6 cellular contexts compared by ENCODE assay signal in genomic region chr19:2266183-2266993, GRCh38. TPM values are rescaled to one million over a fixed set of nuclear protein-coding genes. Genes with fewer than 3 reads are reported as not detected.
DNase-seq lines count a peak whose midpoint lies in the region; ATAC-seq lines count a peak whose summit lies in the region.

No MANE protein-coding gene starts in this region.

- peak; percentile 76 to 84 for DNase-seq in AML-193 (lab: John Stamatoyannopoulos, UW)
- peak; percentile 40 for DNase-seq in HPDE6-E6E7 (ENCODE audit: extremely low spot score)
- peak in 54 of 58 donors; percentile 17 to 81 (median 55) for DNase-seq in anterior cingulate cortex (lab: John Stamatoyannopoulos, UW)
- DNase-seq in myocyte (ENCODE audit: low read depth), result peak; percentile 66

- ATAC-seq in GM19035 (IDR thresholded peaks at IDR 0.05; ENCODE audit: unreplicated experiment), result no peak
- ATAC-seq in HG03439 (IDR thresholded peaks at IDR 0.05; ENCODE audit: unreplicated experiment), result no peak

RNA-seq across cellular contexts. Expression of gene JSRP1, which starts 10.2 kb away (rescaled TPM):
- total RNA-seq in myocyte, result 303 and 333 TPM in 2 replicates
- 42.4 TPM for polyA plus RNA-seq in myocyte (2012)

RNA-seq across cellular contexts. Expression of gene PEAK3, which starts 15.6 kb away (rescaled TPM):
- 0.16 and 0.36 TPM in 2 replicates for total RNA-seq in myocyte
- polyA plus RNA-seq in myocyte (2012), result 0.21 TPM

RNA-seq across cellular contexts. Expression of gene AMH, which starts 17.3 kb away (rescaled TPM):
- 5.1 and 7.3 TPM in 2 replicates for total RNA-seq in myocyte
- polyA plus RNA-seq in myocyte (2012), result 6.6 TPM

RNA-seq across cellular contexts. Expression of gene SF3A2, which starts 29.8 kb away (rescaled TPM):
- 21.6 and 23.1 TPM in 2 replicates for total RNA-seq in myocyte
- polyA plus RNA-seq in myocyte (2012), result 46.6 TPM

RNA-seq across cellular contexts. Expression of gene PLEKHJ1, which starts 30.3 kb away (rescaled TPM):
- total RNA-seq in myocyte, result 77.5 and 86.7 TPM in 2 replicates
- polyA plus RNA-seq in myocyte (2012), result 42.0 TPM
